ENCODE assay signal across 1 cellular context in the genomic region with DNA sequence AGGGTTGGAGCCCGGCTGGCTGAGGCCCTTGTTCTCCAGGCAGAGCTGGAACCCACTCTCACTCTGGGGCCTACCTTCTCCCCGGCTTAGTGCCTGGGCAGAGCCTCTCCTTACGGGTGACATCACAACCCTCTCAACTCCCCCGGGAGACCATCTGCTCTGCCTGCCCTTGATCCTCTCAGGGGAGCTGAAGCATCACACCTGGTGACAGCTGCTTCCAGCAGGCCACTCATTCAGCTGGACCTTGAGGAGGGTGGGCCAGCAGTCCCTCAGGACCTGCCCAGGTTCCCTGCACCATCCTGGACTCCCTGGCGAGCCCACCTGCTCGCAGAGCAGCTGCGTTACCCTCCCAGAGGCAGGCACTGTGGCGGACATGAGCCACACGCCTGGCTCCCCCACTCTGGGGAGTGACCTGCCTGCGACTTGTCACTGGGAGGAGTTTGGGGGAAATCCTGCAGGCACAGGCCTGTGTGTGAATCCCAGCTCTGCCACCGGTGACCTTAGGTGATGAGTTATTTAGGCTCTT.
TF ChIP-seq lines count a peak whose summit lies in the region.

No MANE protein-coding gene starts in this region.

TF ChIP-seq in K562, 482 proteins besides CTCF, POLR2A, EP300 and RAD21:
- TF ChIP-seq, protein P1, sequence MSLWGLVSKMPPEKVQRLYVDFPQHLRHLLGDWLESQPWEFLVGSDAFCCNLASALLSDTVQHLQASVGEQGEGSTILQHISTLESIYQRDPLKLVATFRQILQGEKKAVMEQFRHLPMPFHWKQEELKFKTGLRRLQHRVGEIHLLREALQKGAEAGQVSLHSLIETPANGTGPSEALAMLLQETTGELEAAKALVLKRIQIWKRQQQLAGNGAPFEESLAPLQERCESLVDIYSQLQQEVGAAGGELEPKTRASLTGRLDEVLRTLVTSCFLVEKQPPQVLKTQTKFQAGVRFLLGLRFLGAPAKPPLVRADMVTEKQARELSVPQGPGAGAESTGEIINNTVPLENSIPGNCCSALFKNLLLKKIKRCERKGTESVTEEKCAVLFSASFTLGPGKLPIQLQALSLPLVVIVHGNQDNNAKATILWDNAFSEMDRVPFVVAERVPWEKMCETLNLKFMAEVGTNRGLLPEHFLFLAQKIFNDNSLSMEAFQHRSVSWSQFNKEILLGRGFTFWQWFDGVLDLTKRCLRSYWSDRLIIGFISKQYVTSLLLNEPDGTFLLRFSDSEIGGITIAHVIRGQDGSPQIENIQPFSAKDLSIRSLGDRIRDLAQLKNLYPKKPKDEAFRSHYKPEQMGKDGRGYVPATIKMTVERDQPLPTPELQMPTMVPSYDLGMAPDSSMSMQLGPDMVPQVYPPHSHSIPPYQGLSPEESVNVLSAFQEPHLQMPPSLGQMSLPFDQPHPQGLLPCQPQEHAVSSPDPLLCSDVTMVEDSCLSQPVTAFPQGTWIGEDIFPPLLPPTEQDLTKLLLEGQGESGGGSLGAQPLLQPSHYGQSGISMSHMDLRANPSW (CRISPR knock-in tag; IDR thresholded peaks at IDR 0.05) = no peak
- TF ChIP-seq KDM4B (IDR thresholded peaks at IDR 0.05; ENCODE audit: borderline replicate concordance in 2 of 2, low read depth in 1 of 2) (no peak), NFYB (IDR thresholded peaks at IDR 0.05; ENCODE audit: extremely low read depth, insufficient read length) (no peak), EGR1 (conservative IDR thresholded peaks at IDR 0.05) (no peak), CHD1 (IDR thresholded peaks at IDR 0.05; ENCODE audit: low read length) (no peak), TBL1XR1 (IDR thresholded peaks at IDR 0.05; ENCODE audit: low read length in 2 of 2) (no peak), KDM2B (CRISPR knock-in tag; IDR thresholded peaks at IDR 0.05) (no peak), KLF1 (tag; IDR thresholded peaks at IDR 0.05) (no peak)
- TF ChIP-seq, protein P2, sequence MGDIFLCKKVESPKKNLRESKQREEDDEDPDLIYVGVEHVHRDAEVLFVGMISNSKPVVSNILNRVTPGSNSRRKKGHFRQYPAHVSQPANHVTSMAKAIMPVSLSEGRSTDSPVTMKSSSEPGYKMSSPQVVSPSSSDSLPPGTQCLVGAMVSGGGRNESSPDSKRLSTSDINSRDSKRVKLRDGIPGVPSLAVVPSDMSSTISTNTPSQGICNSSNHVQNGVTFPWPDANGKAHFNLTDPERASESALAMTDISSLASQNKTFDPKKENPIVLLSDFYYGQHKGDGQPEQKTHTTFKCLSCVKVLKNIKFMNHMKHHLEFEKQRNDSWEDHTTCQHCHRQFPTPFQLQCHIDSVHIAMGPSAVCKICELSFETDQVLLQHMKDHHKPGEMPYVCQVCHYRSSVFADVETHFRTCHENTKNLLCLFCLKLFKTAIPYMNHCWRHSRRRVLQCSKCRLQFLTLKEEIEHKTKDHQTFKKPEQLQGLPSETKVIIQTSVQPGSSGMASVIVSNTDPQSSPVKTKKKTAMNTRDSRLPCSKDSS (IDR thresholded peaks at IDR 0.05; ENCODE audit: low read depth, partially characterized antibody) = no peak
- TF ChIP-seq, protein P3, sequence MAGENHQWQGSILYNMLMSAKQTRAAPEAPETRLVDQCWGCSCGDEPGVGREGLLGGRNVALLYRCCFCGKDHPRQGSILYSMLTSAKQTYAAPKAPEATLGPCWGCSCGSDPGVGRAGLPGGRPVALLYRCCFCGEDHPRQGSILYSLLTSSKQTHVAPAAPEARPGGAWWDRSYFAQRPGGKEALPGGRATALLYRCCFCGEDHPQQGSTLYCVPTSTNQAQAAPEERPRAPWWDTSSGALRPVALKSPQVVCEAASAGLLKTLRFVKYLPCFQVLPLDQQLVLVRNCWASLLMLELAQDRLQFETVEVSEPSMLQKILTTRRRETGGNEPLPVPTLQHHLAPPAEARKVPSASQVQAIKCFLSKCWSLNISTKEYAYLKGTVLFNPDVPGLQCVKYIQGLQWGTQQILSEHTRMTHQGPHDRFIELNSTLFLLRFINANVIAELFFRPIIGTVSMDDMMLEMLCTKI (IDR thresholded peaks at IDR 0.05; ENCODE audit: partially characterized antibody) = no peak
